Comparison of ENCODE assay signal across 8 cellular contexts in genomic region chr2:61670591-61671503, GRCh38.
A peak's percentile ranks its signal among the peaks of the same experiment; 100 is the strongest.
DNase-seq lines count a peak whose midpoint lies in the region; ATAC-seq and TF ChIP-seq lines count a peak whose summit lies in the region.

No MANE protein-coding gene starts in this region.

- H3K27ac Mint-ChIP-seq in activated naive CD8-positive, alpha-beta T cell, result peak overlapping the region; percentile 80

- DNase-seq in Ammon's horn (ENCODE audit: low spot score) (peak; percentile 92), HPDE6-E6E7 (ENCODE audit: extremely low spot score) (peak; percentile 56), left ventricle myocardium inferior (peak; percentile 33), retina (peak; percentile 4), NCI-H1105 (lab: John Stamatoyannopoulos, UW) (no peak), glomerular visceral epithelial cell (ENCODE audit: extremely low spot score) (no peak)

- H3K9me3 Mint-ChIP-seq in activated naive CD8-positive, alpha-beta T cell (ENCODE audit: low read depth), result peaks cover 19% of the 10 kb centered on the region

- peaks cover 18% of the 10 kb centered on the region for H3K4me1 Mint-ChIP-seq in activated naive CD8-positive, alpha-beta T cell (ENCODE audit: low read depth)

- peak overlapping the region; percentile 43 for H3K4me3 Mint-ChIP-seq in activated naive CD8-positive, alpha-beta T cell

- H3K36me3 Mint-ChIP-seq in activated naive CD8-positive, alpha-beta T cell, result peaks cover 15% of the 10 kb centered on the region

- H3K9me3 ChIP-seq in left ventricle myocardium inferior (replicated peaks), result peaks cover 14% of the 10 kb centered on the region

- no peaks in the 10 kb centered on the region for H3K27me3 Mint-ChIP-seq in activated naive CD8-positive, alpha-beta T cell

- no peaks in the 10 kb centered on the region for H3K36me3 ChIP-seq in left ventricle myocardium inferior

- intact Hi-C loops in left ventricle myocardium inferior (cut with micrococcal nuclease), result no loop called here

- peak overlapping the region; percentile 50 for H3K4me3 ChIP-seq in left ventricle myocardium inferior

- H3K4me1 ChIP-seq in left ventricle myocardium inferior, result peaks cover 23% of the 10 kb centered on the region

- H3K27ac ChIP-seq in left ventricle myocardium inferior (replicated peaks), result peak overlapping the region; percentile 91

- no peaks in the 10 kb centered on the region for H3K27me3 ChIP-seq in left ventricle myocardium inferior (ENCODE audit: low read depth)

- TF ChIP-seq CTCF in left ventricle myocardium inferior (IDR thresholded peaks at IDR 0.05; ENCODE audit: borderline replicate concordance), result no peak

- peak; percentile 82 for ATAC-seq in GM19043 (IDR thresholded peaks at IDR 0.05; ENCODE audit: low read depth, unreplicated experiment)

Comparison
In these comparisons a context has a peak if more than half of its experiments do, and no peak if none do; other contexts are left out.
1. DNase-seq: peak in Ammon's horn (single experiment), HPDE6-E6E7 (single experiment), left ventricle myocardium inferior (single experiment) and retina (single experiment); none in NCI-H1105 (single experiment) and glomerular visceral epithelial cell (single experiment).